1 cellular context compared by ENCODE assay signal in genomic region chr1:27856561-27857343, GRCh38.
TF ChIP-seq lines count a peak whose summit lies in the region.

No MANE protein-coding gene starts in this region.

TF ChIP-seq in SK-N-SH treated with all-trans-retinoic acid at 6 μM for 48 hours, 23 proteins besides CTCF, POLR2A, EP300 and RAD21 (continued from another document):
- TF ChIP-seq, protein P1, sequence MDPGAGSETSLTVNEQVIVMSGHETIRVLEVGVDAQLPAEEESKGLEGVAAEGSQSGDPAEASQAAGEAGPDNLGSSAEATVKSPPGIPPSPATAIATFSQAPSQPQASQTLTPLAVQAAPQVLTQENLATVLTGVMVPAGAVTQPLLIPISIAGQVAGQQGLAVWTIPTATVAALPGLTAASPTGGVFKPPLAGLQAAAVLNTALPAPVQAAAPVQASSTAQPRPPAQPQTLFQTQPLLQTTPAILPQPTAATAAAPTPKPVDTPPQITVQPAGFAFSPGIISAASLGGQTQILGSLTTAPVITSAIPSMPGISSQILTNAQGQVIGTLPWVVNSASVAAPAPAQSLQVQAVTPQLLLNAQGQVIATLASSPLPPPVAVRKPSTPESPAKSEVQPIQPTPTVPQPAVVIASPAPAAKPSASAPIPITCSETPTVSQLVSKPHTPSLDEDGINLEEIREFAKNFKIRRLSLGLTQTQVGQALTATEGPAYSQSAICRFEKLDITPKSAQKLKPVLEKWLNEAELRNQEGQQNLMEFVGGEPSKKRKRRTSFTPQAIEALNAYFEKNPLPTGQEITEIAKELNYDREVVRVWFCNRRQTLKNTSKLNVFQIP (CRISPR knock-in tag; IDR thresholded peaks at IDR 0.05; ENCODE audit: borderline replicate concordance, low read depth) = no peak
- TF ChIP-seq RARB (CRISPR knock-in tag; IDR thresholded peaks at IDR 0.05) = no peak
- TF ChIP-seq TOX (CRISPR knock-in tag; IDR thresholded peaks at IDR 0.05; ENCODE audit: borderline replicate concordance) = no peak
- TF ChIP-seq CSDC2 (CRISPR knock-in tag; IDR thresholded peaks at IDR 0.05) = no peak
- no peak for TF ChIP-seq PATZ1 (CRISPR knock-in tag; IDR thresholded peaks at IDR 0.05; ENCODE audit: borderline replicate concordance)
- TF ChIP-seq ESRRG (CRISPR knock-in tag; IDR thresholded peaks at IDR 0.05) = no peak
- TF ChIP-seq SNAI2 (CRISPR knock-in tag; IDR thresholded peaks at IDR 0.05) = no peak
- no peak for TF ChIP-seq BACH2 (CRISPR knock-in tag; IDR thresholded peaks at IDR 0.05; ENCODE audit: borderline replicate concordance)
- TF ChIP-seq ZFP30 (CRISPR knock-in tag; IDR thresholded peaks at IDR 0.05) = no peak
- TF ChIP-seq PPARA (CRISPR knock-in tag; IDR thresholded peaks at IDR 0.05; ENCODE audit: borderline replicate concordance) = no peak
- no peak for TF ChIP-seq ARNTL (CRISPR knock-in tag; IDR thresholded peaks at IDR 0.05; ENCODE audit: borderline replicate concordance, low read depth)
- no peak for TF ChIP-seq ZC3H10 (CRISPR knock-in tag; IDR thresholded peaks at IDR 0.05)
